In genomic region chr18:9574473-9575115, GRCh38 we compare ENCODE assay signal across 13 cellular contexts. TPM values are rescaled to one million over a fixed set of nuclear protein-coding genes. Genes with fewer than 3 reads are reported as not detected.
A peak's percentile ranks its signal among the peaks of the same experiment; 100 is the strongest.
DNase-seq lines count a peak whose midpoint lies in the region; ATAC-seq, FAIRE-seq and TF ChIP-seq lines count a peak whose summit lies in the region.
"Had no signal": no experiment of that assay in that cellular context is flagged by ENCODE, and none has a peak within 500 bp of the region (broad histone marks: within the 10 kb centered on the region; RNA-seq: fewer than 3 reads in every experiment).

No MANE protein-coding gene starts in this region.

- H3K4me3 ChIP-seq in HUES6 (ENCODE audit: low read depth, low read length) (peak overlapping the region; percentile 23; the same call in 1 of the 2 replicates), neutrophil (ENCODE audit: low read depth in 1 of 2, low read length in 1 of 2) (no peak overlapping the region)
- H3K4me3 ChIP-seq: BLaER1 had no signal

- no peak for TF ChIP-seq POLR2A in H54 (IDR thresholded peaks at IDR 0.05; ENCODE audit: low read depth, low read length)

- no peaks in the 10 kb centered on the region for H3K27me3 ChIP-seq in HUES6 (ENCODE audit: control insufficient read depth, insufficient read depth, low read length)
- H3K27me3 ChIP-seq in neutrophil, result no peaks in the 10 kb centered on the region
- H3K27me3 ChIP-seq: BLaER1 had no signal

- FAIRE-seq in H54 (lab: Jason Lieb, UNC), result peak; percentile 45

- H3K9me3 ChIP-seq in HUES6 (ENCODE audit: control insufficient read depth, insufficient read depth, low read depth, low read length) (no peaks in the 10 kb centered on the region), neutrophil (no peaks in the 10 kb centered on the region)
- H3K9me3 ChIP-seq: BLaER1 had no signal

- no peak for ATAC-seq in GM19035 (IDR thresholded peaks at IDR 0.05; ENCODE audit: unreplicated experiment)

- H3K9ac ChIP-seq in HUES6 (ENCODE audit: low read length), result peak overlapping the region; percentile 35
- H3K9ac ChIP-seq: BLaER1 had no signal

- peak overlapping the region; percentile 56; the same call in 1 of the 2 replicates for H3K27ac ChIP-seq in HUES6 (ENCODE audit: low read depth, low read length)
- peak overlapping the region; percentile 30 for H3K27ac ChIP-seq in neutrophil
- H3K27ac ChIP-seq: BLaER1 had no signal

- DNase-seq in H54 (ENCODE audit: insufficient read length, low spot score) (no peak), iPS DF 19.7 (ENCODE audit: low read depth, low spot score) (peak; percentile 9), EL (no peak), SK-N-DZ (ENCODE audit: low spot score) (no peak)
- DNase-seq: GF-D8, HCEC 1CT, KG1, NCI-H1694 treated with DMSO at 0.1 percent for 48 hours, NCI-H2107 had no signal

- peaks cover 38% of the 10 kb centered on the region for H3K4me1 ChIP-seq in HUES6 (ENCODE audit: control insufficient read depth, insufficient read depth, low read length)
- peaks cover 0 to 6% of the 10 kb centered on the region in 2 experiments for H3K4me1 ChIP-seq in neutrophil (ENCODE audit: control insufficient read depth in 1 of 2, insufficient read depth in 1 of 2, low read depth in 1 of 2, low read length in 1 of 2)
- H3K4me1 ChIP-seq: BLaER1 had no signal

- H3K36me3 ChIP-seq in HUES6 (ENCODE audit: control insufficient read depth, insufficient read depth, low read length), result peaks cover 48% of the 10 kb centered on the region
- H3K36me3 ChIP-seq in neutrophil, result peaks cover 99% of the 10 kb centered on the region

- no peak for TF ChIP-seq CTCF in neutrophil (IDR thresholded peaks at IDR 0.05)

RNA-seq across cellular contexts. Expression of gene PPP4R1, which starts 39.8 kb away (rescaled TPM):
- polyA plus RNA-seq in SK-N-DZ (2014; cell fraction: cytosol; rRNA removed), result 53.5 and 64.4 TPM in 2 replicates
- 89.0 and 91.5 TPM in 2 replicates for polyA plus RNA-seq in SK-N-DZ (2014; cell fraction: nucleus; rRNA removed)
